Comparison of ENCODE assay signal across 1 cellular context in genomic region chr6:121334299-121335104, GRCh38.
TF ChIP-seq lines count a peak whose summit lies in the region.

TBC1D32 (minus strand) TSS chr6:121334480; CDS start chr6:121334430, 50 bp downstream.

TF ChIP-seq in K562, 482 proteins besides CTCF, POLR2A, EP300 and RAD21 (continued from another document and continues in another):
- no peak for TF ChIP-seq ZNF407 (IDR thresholded peaks at IDR 0.05; ENCODE audit: low read depth)
- peak; percentile 90 for TF ChIP-seq HNRNPLL (IDR thresholded peaks at IDR 0.05; ENCODE audit: low read depth, low read length, poor library complexity, severe bottlenecking)
- no peak for TF ChIP-seq RAD51 (IDR thresholded peaks at IDR 0.05; ENCODE audit: borderline replicate concordance, low read depth)
- TF ChIP-seq ZKSCAN3 (CRISPR knock-in tag; IDR thresholded peaks at IDR 0.05): no peak
- no peak; the same call in 1 of the 2 replicates for TF ChIP-seq ZBTB40 (IDR thresholded peaks at IDR 0.05)
- TF ChIP-seq ZBTB40 (CRISPR knock-in tag; IDR thresholded peaks at IDR 0.05): no peak
- TF ChIP-seq NKRF (IDR thresholded peaks at IDR 0.05; ENCODE audit: borderline replicate concordance): peak; percentile 80
- TF ChIP-seq DDX20 (tag; IDR thresholded peaks at IDR 0.05; ENCODE audit: low read depth): no peak
- TF ChIP-seq CGGBP1 (CRISPR knock-in tag; IDR thresholded peaks at IDR 0.05): no peak
- no peak for TF ChIP-seq SRSF7 (optimal IDR thresholded peaks at IDR 0.05; ENCODE audit: low read depth, low read length)
- TF ChIP-seq MCM5 (IDR thresholded peaks at IDR 0.05; ENCODE audit: low read depth): no peak
- TF ChIP-seq CREM (IDR thresholded peaks at IDR 0.05; ENCODE audit: low read depth): peak; percentile 95
- TF ChIP-seq TAF7 (tag; IDR thresholded peaks at IDR 0.05): 0 out of 2 replicates have a peak, but pooled peaks have one; percentile 67
- no peak for TF ChIP-seq ZKSCAN1 (IDR thresholded peaks at IDR 0.05; ENCODE audit: low read depth, low read length)
- TF ChIP-seq RBM17 (IDR thresholded peaks at IDR 0.05; ENCODE audit: borderline replicate concordance, low read depth, low read length): no peak
- no peak for TF ChIP-seq PPARD (CRISPR knock-in tag; IDR thresholded peaks at IDR 0.05)
- no peak for TF ChIP-seq MTF1 (CRISPR knock-in tag; IDR thresholded peaks at IDR 0.05; ENCODE audit: borderline replicate concordance)
- no peak for TF ChIP-seq ZNF311 (CRISPR knock-in tag; IDR thresholded peaks at IDR 0.05)
- no peak for TF ChIP-seq EWSR1 (IDR thresholded peaks at IDR 0.05; ENCODE audit: borderline replicate concordance, low read depth, partially characterized antibody)
- no peak for TF ChIP-seq ZNF165 (CRISPR knock-in tag; IDR thresholded peaks at IDR 0.05; ENCODE audit: borderline replicate concordance)
- no peak for TF ChIP-seq KAT2B (IDR thresholded peaks at IDR 0.05; ENCODE audit: low read depth, low read length)
- no peak for TF ChIP-seq KAT8 (IDR thresholded peaks at IDR 0.05; ENCODE audit: low read depth)
- peak; percentile 37 for TF ChIP-seq RBM22 (IDR thresholded peaks at IDR 0.05; ENCODE audit: low read depth, low read length, poor library complexity, severe bottlenecking)
- peak; percentile 76; the same call in 1 of the 2 replicates for TF ChIP-seq NCOA1 (IDR thresholded peaks at IDR 0.05; ENCODE audit: low read depth)
- no peak for TF ChIP-seq TCF15 (CRISPR knock-in tag; IDR thresholded peaks at IDR 0.05)
- TF ChIP-seq L3MBTL2 (IDR thresholded peaks at IDR 0.05): peak; percentile 82
- no peak for TF ChIP-seq HSF4 (CRISPR knock-in tag; IDR thresholded peaks at IDR 0.05; ENCODE audit: borderline replicate concordance)
- TF ChIP-seq SAP30 (IDR thresholded peaks at IDR 0.05; ENCODE audit: borderline replicate concordance, insufficient read depth, low read depth, low read length, poor library complexity, severe bottlenecking): no peak
- TF ChIP-seq ZNF436 (CRISPR knock-in tag; IDR thresholded peaks at IDR 0.05): no peak
- no peak for TF ChIP-seq IFI16 (CRISPR knock-in tag; IDR thresholded peaks at IDR 0.05)
- TF ChIP-seq ZNF717 (CRISPR knock-in tag; IDR thresholded peaks at IDR 0.05): no peak
- TF ChIP-seq ZNF586 (CRISPR knock-in tag; conservative IDR thresholded peaks at IDR 0.05): no peak
- TF ChIP-seq ZNF41 (CRISPR knock-in tag; conservative IDR thresholded peaks at IDR 0.05): no peak
- no peak for TF ChIP-seq SRSF3 (IDR thresholded peaks at IDR 0.05; ENCODE audit: insufficient read depth, low read length)
- TF ChIP-seq ZBTB2 (IDR thresholded peaks at IDR 0.05): peak; percentile 97
